12 cellular contexts compared by ENCODE assay signal in genomic region chr7:38975944-38976392, GRCh38. TPM values are rescaled to one million over a fixed set of nuclear protein-coding genes. Genes with fewer than 3 reads are reported as not detected.
DNase-seq lines count a peak whose midpoint lies in the region; ATAC-seq and TF ChIP-seq lines count a peak whose summit lies in the region.
"Had no signal": no experiment of that assay in that cellular context is flagged by ENCODE, and none has a peak within 500 bp of the region (broad histone marks: within the 10 kb centered on the region; RNA-seq: fewer than 3 reads in every experiment).

No MANE protein-coding gene starts in this region.

- no peak for TF ChIP-seq CTCF in kidney epithelial cell (IDR thresholded peaks at IDR 0.05; ENCODE audit: insufficient read depth, low read length, poor library complexity, severe bottlenecking)

- H3K4me1 Mint-ChIP-seq in stimulated activated memory B cell treated with anti-CD40 and anti-IgM and Interleukin-4, amounts not matched to agents 10 μg/mL and 1 μg/mL and 100 μg/mL, for 72 hours: no peaks in the 10 kb centered on the region

- peaks cover 3% of the 10 kb centered on the region for H3K9me3 Mint-ChIP-seq in stimulated activated memory B cell treated with anti-CD40 and anti-IgM and Interleukin-4, amounts not matched to agents 10 μg/mL and 1 μg/mL and 100 μg/mL, for 72 hours
- H3K9me3 Mint-ChIP-seq: effector memory CD8-positive, alpha-beta T cell had no signal

- DNase-seq in NCI-H82 (lab: John Stamatoyannopoulos, UW): peak; percentile 58
- no peak for DNase-seq in NCI-H82 treated with DMSO at 0.1 percent for 48 hours (lab: John Stamatoyannopoulos, UW; ENCODE audit: unreplicated experiment)
- DNase-seq in astrocyte of the hippocampus (ENCODE audit: low read depth, low spot score): peak; percentile 32
- no peak for DNase-seq in kidney epithelial cell (ENCODE audit: low read depth)
- no peak for DNase-seq in G401 (ENCODE audit: low spot score)
- no peak for DNase-seq in cortex of kidney (lab: John Stamatoyannopoulos, UW)
- DNase-seq in HT-29 (ENCODE audit: low spot score): no peak
- DNase-seq: effector memory CD8-positive, alpha-beta T cell; NCI-H1417 treated with DMSO at 0.1 percent for 48 hours; Peyer's patch had no signal

- H3K4me3 Mint-ChIP-seq in stimulated activated memory B cell treated with anti-CD40 and anti-IgM and Interleukin-4, amounts not matched to agents 10 μg/mL and 1 μg/mL and 100 μg/mL, for 72 hours: no peak overlapping the region
- H3K4me3 Mint-ChIP-seq: effector memory CD8-positive, alpha-beta T cell had no signal

- H3K4me3 ChIP-seq in kidney epithelial cell (ENCODE audit: low read depth, low read length): peak overlapping the region; percentile 24
- H3K4me3 ChIP-seq: psoas muscle had no signal

- no peak overlapping the region for H3K27ac Mint-ChIP-seq in stimulated activated memory B cell treated with anti-CD40 and anti-IgM and Interleukin-4, amounts not matched to agents 10 μg/mL and 1 μg/mL and 100 μg/mL, for 72 hours
- H3K27ac Mint-ChIP-seq: effector memory CD8-positive, alpha-beta T cell had no signal

- peaks cover 61% of the 10 kb centered on the region for H3K27me3 Mint-ChIP-seq in stimulated activated memory B cell treated with anti-CD40 and anti-IgM and Interleukin-4, amounts not matched to agents 10 μg/mL and 1 μg/mL and 100 μg/mL, for 72 hours

- no peaks in the 10 kb centered on the region for H3K36me3 Mint-ChIP-seq in stimulated activated memory B cell treated with anti-CD40 and anti-IgM and Interleukin-4, amounts not matched to agents 10 μg/mL and 1 μg/mL and 100 μg/mL, for 72 hours

- peaks cover 11% of the 10 kb centered on the region for H3K27me3 ChIP-seq in kidney epithelial cell (ENCODE audit: control insufficient read depth, insufficient read depth, low read length)

- no peaks in the 10 kb centered on the region for H3K36me3 ChIP-seq in kidney epithelial cell (ENCODE audit: control insufficient read depth, insufficient read depth, low read length)
- H3K36me3 ChIP-seq: Peyer's patch had no signal

- in situ Hi-C loops in G401 (cut with HindIII; ENCODE audit: low sequenced_read_pairs): no loop called here

- ATAC-seq in stimulated activated memory B cell treated with anti-CD40 and anti-IgM and Interleukin-4, amounts not matched to agents 10 μg/mL and 1 μg/mL and 100 μg/mL, for 72 hours: peak; percentile 51
- ATAC-seq: effector memory CD8-positive, alpha-beta T cell; psoas muscle had no signal

RNA-seq across cellular contexts. Expression of gene POU6F2, which starts 1.7 kb away (rescaled TPM):
- 0.04 TPM in 1 of 2 replicates, not detected in the other for total RNA-seq in kidney epithelial cell
- total RNA-seq in G401 (2014; rRNA removed; shearing (Covaris generic)): under 0.01 TPM in 1 of 2 replicates, not detected in the other
- total RNA-seq in HT-29 (2014; rRNA removed; shearing (Covaris generic)): not detected in 2 replicates
- total RNA-seq: psoas muscle had no signal

Comparison
In these comparisons a context has a peak if more than half of its experiments do, and no peak if none do; other contexts are left out.
1. DNase-seq: peak in NCI-H82 (single experiment) and astrocyte of the hippocampus (single experiment); none in NCI-H82 treated with DMSO at 0.1 percent for 48 hours (single experiment), kidney epithelial cell (single experiment), G401 (single experiment), cortex of kidney (single experiment) and HT-29 (single experiment).